Comparison of ENCODE assay signal across 22 cellular contexts in genomic region chr10:49083256-49083655, GRCh38. TPM values are rescaled to one million over a fixed set of nuclear protein-coding genes. Genes with fewer than 3 reads are reported as not detected.
DNase-seq lines count a peak whose midpoint lies in the region; ATAC-seq and TF ChIP-seq lines count a peak whose summit lies in the region.
"Had no signal": no experiment of that assay in that cellular context is flagged by ENCODE, and none has a peak within 500 bp of the region (broad histone marks: within the 10 kb centered on the region; RNA-seq: fewer than 3 reads in every experiment).

No MANE protein-coding gene starts in this region.

- no peaks in the 10 kb centered on the region for H3K27me3 Mint-ChIP-seq in nephron (ENCODE audit: low read depth)

- peaks cover 62% of the 10 kb centered on the region for H3K4me1 Mint-ChIP-seq in nephron

- H3K27ac Mint-ChIP-seq in nephron: peak overlapping the region; percentile 13 to 82 (median 51)
- H3K27ac Mint-ChIP-seq: T-helper 1 cell treated with Interleukin-12 subunit alpha and Interleukin-12 subunit beta and Interleukin-4 antibody, amounts not matched to agents 30 μg/mL and 1 μg/mL, for 36 hours had no signal

- peaks cover 53% of the 10 kb centered on the region for H3K4me1 ChIP-seq in adipocyte (ENCODE audit: control insufficient read depth, insufficient read depth, low read length)
- peaks cover 0 to 40% (median 14%) of the 10 kb centered on the region in 3 donors for H3K4me1 ChIP-seq in gastroesophageal sphincter
- peaks cover 73 to 75% of the 10 kb centered on the region in 2 donors for H3K4me1 ChIP-seq in thyroid gland

- H3K9ac ChIP-seq in adipocyte (ENCODE audit: low read length): peak overlapping the region; percentile 35

- DNase-seq in adipocyte (ENCODE audit: low read depth) (no peak), thyroid gland (peak; percentile 33 to 62), SW 1271 (lab: John Stamatoyannopoulos, UW) (no peak)
- DNase-seq: activated CD4-positive, alpha-beta T cell treated with anti-CD3 and anti-CD28 coated beads for 1 hour; activated T-cell treated with anti-CD3 and anti-CD28 coated beads, Interleukin-2, amount 50 U/mL, for 4 hours; effector memory CD4-positive, alpha-beta T cell; lower lobe of right lung; MG63; NCI-H2227 treated with DMSO at 0.1 percent for 48 hours; stimulated activated CD4-positive, alpha-beta T cell treated with anti-CD3 and anti-CD28 coated beads, Interleukin-4, amount 100 ng/mL, for 4 hours; stimulated activated naive CD4-positive, alpha-beta T cell had no signal

- no peak for TF ChIP-seq EP300 in gastroesophageal sphincter (IDR thresholded peaks at IDR 0.05)

- intact Hi-C loops in thyroid gland (cut with DNase I): no loop called here

- peaks cover 13% of the 10 kb centered on the region for H3K9me3 ChIP-seq in adipocyte (ENCODE audit: control insufficient read depth, low read length)
- peaks cover 0 to 17% (median 0%) of the 10 kb centered on the region in 3 donors for H3K9me3 ChIP-seq in gastroesophageal sphincter
- H3K9me3 ChIP-seq in thyroid gland: no peaks in the 10 kb centered on the region
- H3K9me3 ChIP-seq: lower lobe of right lung had no signal

- TF ChIP-seq POLR2A in gastroesophageal sphincter (IDR thresholded peaks at IDR 0.05) (no peak), thyroid gland (IDR thresholded peaks at IDR 0.05) (no peak)

- peak overlapping the region in 2 of 4 donors; percentile 4 to 27 for H3K27ac ChIP-seq in gastroesophageal sphincter
- peak overlapping the region; percentile 75 to 85 (median 84) for H3K27ac ChIP-seq in thyroid gland

- no peak overlapping the region for H3K4me3 Mint-ChIP-seq in nephron
- H3K4me3 Mint-ChIP-seq: activated T-cell treated with anti-CD3 and anti-CD28 coated beads, Interleukin-2, amount 50 U/mL, for 4 hours; CD14-positive monocyte; T-helper 1 cell treated with Interleukin-12 subunit alpha and Interleukin-12 subunit beta and Interleukin-4 antibody, amounts not matched to agents 30 μg/mL and 1 μg/mL, for 36 hours had no signal

- WGBS in gastroesophageal sphincter (ENCODE audit: low coverage in 1 of 2), 2 donors: 37 to 67% methylated on average over 7 to 8 of the region's 8 CpGs
- WGBS in thyroid gland, 2 donors: 26 to 33% methylated on average over 8 of the region's 8 CpGs

- peaks cover 4% of the 10 kb centered on the region for H3K36me3 ChIP-seq in adipocyte (ENCODE audit: control insufficient read depth, insufficient read depth, low read length, severe bottlenecking)
- H3K36me3 ChIP-seq in gastroesophageal sphincter: peaks cover 0 to 16% of the 10 kb centered on the region in 2 donors
- H3K36me3 ChIP-seq in thyroid gland: no peaks in the 10 kb centered on the region
- H3K36me3 ChIP-seq: lower lobe of right lung had no signal

- H3K4me3 ChIP-seq in adipocyte (ENCODE audit: low read length) (no peak overlapping the region), gastroesophageal sphincter (no peak overlapping the region), thyroid gland (replicated peaks in 1 of 3) (no peak overlapping the region)
- H3K4me3 ChIP-seq: lower lobe of right lung, MG63 had no signal

- H3K9me3 Mint-ChIP-seq in nephron: peaks cover 14% of the 10 kb centered on the region

- TF ChIP-seq CTCF in gastroesophageal sphincter (IDR thresholded peaks at IDR 0.05) (no peak), nephron (IDR thresholded peaks at IDR 0.05; ENCODE audit: unreplicated experiment in 3 of 3) (no peak), thyroid gland (IDR thresholded peaks at IDR 0.05) (no peak)

- ATAC-seq in gastroesophageal sphincter: peak; percentile 43
- no peak for ATAC-seq in GM18502 (IDR thresholded peaks at IDR 0.05; ENCODE audit: poor library complexity, unreplicated experiment)
- ATAC-seq in HG03342 (IDR thresholded peaks at IDR 0.05; ENCODE audit: unreplicated experiment): no peak
- no peak for ATAC-seq in GM18868 (IDR thresholded peaks at IDR 0.05; ENCODE audit: unreplicated experiment)
- ATAC-seq: activated T-cell treated with anti-CD3 and anti-CD28 coated beads, Interleukin-2, amount 50 U/mL, for 4 hours; HCT116; Panc1 had no signal

- H3K27me3 ChIP-seq in adipocyte (replicated peaks; ENCODE audit: control insufficient read depth, insufficient read depth, low read length) (no peaks in the 10 kb centered on the region), gastroesophageal sphincter (no peaks in the 10 kb centered on the region), thyroid gland (no peaks in the 10 kb centered on the region)
- H3K27me3 ChIP-seq: MG63 had no signal

- peaks cover 16% of the 10 kb centered on the region for H3K36me3 Mint-ChIP-seq in nephron (ENCODE audit: low read depth)
- H3K36me3 Mint-ChIP-seq: CD14-positive monocyte had no signal

RNA-seq across cellular contexts. Expression of gene VSTM4, which starts 32.1 kb away (rescaled TPM):
- total RNA-seq in gastroesophageal sphincter (10 to 100 TPM; 11.4 to 25.1 (median 21.9) TPM), thyroid gland (100 to 1,000 TPM in 3 of 4 donors, 10 to 100 TPM in 1; 42.9 to 220 (median 142) TPM)

RNA-seq across cellular contexts. Expression of gene FAM170B, which starts 50.6 kb away (rescaled TPM):
- not detected for total RNA-seq in gastroesophageal sphincter
- total RNA-seq in thyroid gland: not detected
- total RNA-seq: activated T-cell treated with anti-CD3 and anti-CD28 coated beads, Interleukin-2, amount 50 U/mL, for 4 hours; glomerular endothelial cell; lower lobe of right lung; posterior vena cava had no signal

Comparison
In these comparisons a context has a peak if more than half of its experiments do, and no peak if none do; other contexts are left out.
1. DNase-seq: peak in thyroid gland (2 of 2); none in adipocyte (single experiment) and SW 1271 (0 of 2).